8 cellular contexts compared by ENCODE assay signal in genomic region chr6:87929843-87930288, GRCh38.
A peak's percentile ranks its signal among the peaks of the same experiment; 100 is the strongest.
DNase-seq lines count a peak whose midpoint lies in the region; TF ChIP-seq lines count a peak whose summit lies in the region.

No MANE protein-coding gene starts in this region.

- H3K36me3 ChIP-seq in SJSA1: no peaks in the 10 kb centered on the region

- H3K4me1 ChIP-seq in SJSA1 (replicated peaks): peaks cover 9% of the 10 kb centered on the region

- DNase-seq in HFFc6: peak; percentile 84
- peak; percentile 92 for DNase-seq in NAMALWA (ENCODE audit: low spot score)
- peak; percentile 82 to 84 for DNase-seq in SJSA1 (ENCODE audit: low read depth in 1 of 2, low spot score in 2 of 2)
- DNase-seq in activated naive CD4-positive, alpha-beta T cell treated with anti-CD3 and anti-CD28 coated beads, Interleukin-2, amount 50 U/mL, for 16 hours: peak; percentile 52
- DNase-seq in head of caudate nucleus: peak; percentile 68 to 92 (median 84)
- peak; percentile 92 for DNase-seq in posterior vena cava (ENCODE audit: low spot score)
- DNase-seq in cortex of kidney (lab: John Stamatoyannopoulos, UW): no peak

- H3K4me3 ChIP-seq in SJSA1: 0 out of 2 replicates have a peak overlapping the region, but pooled peaks have one; percentile 3

- peaks cover 10% of the 10 kb centered on the region for H3K4me1 Mint-ChIP-seq in HFFc6 (ENCODE audit: low read depth)

- no peaks in the 10 kb centered on the region for H3K9me3 Mint-ChIP-seq in HFFc6

- H3K27ac Mint-ChIP-seq in HFFc6: no peak overlapping the region

- TF ChIP-seq CTCF in GM12872 (IDR thresholded peaks at IDR 0.05; ENCODE audit: insufficient read depth, low read depth, low read length): peak; percentile 95
- TF ChIP-seq CTCF in HFFc6 (IDR thresholded peaks at IDR 0.05): peak; percentile 87

- intact Hi-C loops in head of caudate nucleus (cut with DNase I): loop anchor here (10.0 kb wide), 1 partner anchor 945 kb away; no protein-coding TSS in a partner anchor
- intact Hi-C loops in posterior vena cava (cut with DNase I): loop anchor here (5.0 kb wide), 3 partner anchors 852 to 1262 kb away; no protein-coding TSS in a partner anchor

- H3K27me3 Mint-ChIP-seq in HFFc6 (ENCODE audit: insufficient read depth): peaks cover 20% of the 10 kb centered on the region

- no peaks in the 10 kb centered on the region for H3K9me3 ChIP-seq in SJSA1 (replicated peaks)

- H3K4me3 Mint-ChIP-seq in HFFc6: peak overlapping the region; percentile 62

- no peaks in the 10 kb centered on the region for H3K36me3 Mint-ChIP-seq in HFFc6 (ENCODE audit: low read depth)

- H3K27me3 ChIP-seq in SJSA1 (replicated peaks): no peaks in the 10 kb centered on the region

- H3K27ac ChIP-seq in SJSA1: no peak overlapping the region
